Comparison of ENCODE assay signal across 8 cellular contexts in the genomic region with DNA sequence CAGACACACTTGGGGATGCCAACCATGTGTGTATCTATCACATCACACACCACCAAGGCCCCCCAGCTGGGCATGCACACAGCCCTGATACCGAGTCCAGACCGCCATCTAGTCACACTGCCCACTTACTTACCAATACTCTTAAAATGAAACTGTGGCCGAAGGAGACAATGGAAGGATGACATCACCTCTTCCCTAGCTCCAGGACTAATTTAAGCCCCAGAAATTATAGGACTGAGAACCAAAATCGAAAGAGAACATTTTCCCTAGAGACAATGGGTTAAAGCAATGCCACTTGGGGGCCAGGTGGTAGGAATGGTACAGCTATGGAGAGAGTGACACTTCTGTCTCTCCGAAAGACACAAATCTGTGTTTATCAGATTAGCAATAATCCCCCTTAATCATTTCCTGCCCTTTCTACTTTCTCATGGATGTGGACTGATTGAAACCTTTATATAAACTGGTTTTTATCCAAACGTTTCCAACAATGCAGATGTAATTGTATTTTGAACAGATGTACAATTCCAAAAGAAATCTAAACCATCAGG. TPM values are rescaled to one million over a fixed set of nuclear protein-coding genes. Genes with fewer than 3 reads are reported as not detected.
DNase-seq lines count a peak whose midpoint lies in the region; ATAC-seq, FAIRE-seq and TF ChIP-seq lines count a peak whose summit lies in the region.

No MANE protein-coding gene starts in this region.

- intact Hi-C loops in Caco-2 (cut with micrococcal nuclease; ENCODE audit: unreplicated experiment): loop anchor here (2.0 kb wide), 1 partner anchor 16 kb away; no protein-coding TSS in a partner anchor
- intact Hi-C loops in K562 (cut with micrococcal nuclease): no loop called here

- H3K4me1 ChIP-seq in Caco-2 (0 out of 2 replicates have a peak, but pooled peaks cover 10% of the 10 kb centered on the region), Loucy (ENCODE audit: insufficient read depth, low read length, poor library complexity, severe bottlenecking) (peaks cover 15% of the 10 kb centered on the region), K562 (replicated peaks in 1 of 2; ENCODE audit: control insufficient read depth in 2 of 2, insufficient read depth in 2 of 2, low read length in 2 of 2) (peaks cover 5 to 10% of the 10 kb centered on the region in 2 experiments; a peak in 4 of 5 replicates), neuronal stem cell (ENCODE audit: control insufficient read depth in 2 of 2, insufficient read depth in 1 of 2, low read depth in 1 of 2, low read length in 2 of 2) (peaks cover 0 to 3% of the 10 kb centered on the region in 2 donors)

- CTCF ChIA-PET in Caco-2 (lab: Charles Lee) (interaction anchor here (1.0 kb wide), 1 partner anchor 17 kb away, joined by 4 read pairs; no protein-coding TSS in a partner anchor), K562 (lab: Yijun Ruan, JAX; ENCODE audit: low intra/inter-chr PET ratio) (no interaction called here)

- H3F3A ChIP-seq in Loucy (ENCODE audit: low read depth): no peaks in the 10 kb centered on the region

- no peak overlapping the region for H3K4ac ChIP-seq in neuronal stem cell (ENCODE audit: low read length)

- peak overlapping the region; percentile 97 for H4K8ac ChIP-seq in neuronal stem cell (ENCODE audit: low read depth, low read length)

- H3K9ac ChIP-seq in Loucy (ENCODE audit: low read depth, low read length, poor library complexity, severe bottlenecking) (no peak overlapping the region), K562 (ENCODE audit: insufficient read depth in 1 of 2, low read depth in 2 of 2, low read length in 2 of 2) (no peak overlapping the region), neuronal stem cell (ENCODE audit: low read depth, low read length, poor library complexity) (no peak overlapping the region)

- H3K36me3 Mint-ChIP-seq in Caco-2 (ENCODE audit: insufficient read depth, unreplicated experiment): peaks cover 5% of the 10 kb centered on the region

- H2AFZ ChIP-seq in Loucy (ENCODE audit: low read length) (peak overlapping the region; percentile 90), K562 (ENCODE audit: low read depth, low read length) (peak overlapping the region; percentile 95), neuronal stem cell (ENCODE audit: low read length) (peak overlapping the region; percentile 97)

- H2BK15ac ChIP-seq in neuronal stem cell (ENCODE audit: low read length): no peak overlapping the region

- no peak for TF ChIP-seq CTCF in Caco-2 (IDR thresholded peaks at IDR 0.05; ENCODE audit: insufficient read depth in 1 of 2, low read depth in 1 of 2, low read length in 1 of 2, severe bottlenecking in 1 of 2, unreplicated experiment in 1 of 2)
- no peak for TF ChIP-seq CTCF in Loucy (conservative IDR thresholded peaks at IDR 0.05; ENCODE audit: low read length)
- no peak for TF ChIP-seq CTCF in K562 (IDR thresholded peaks at IDR 0.05 in 2 of 3, conservative IDR thresholded peaks at IDR 0.05 in 1 of 3; ENCODE audit: insufficient read depth in 2 of 3, low read depth in 1 of 3, low read length in 3 of 3)

- H3K79me2 ChIP-seq in Loucy (ENCODE audit: insufficient read depth, low read length) (no peaks in the 10 kb centered on the region), K562 (ENCODE audit: control insufficient read depth, insufficient read depth, low read length) (no peaks in the 10 kb centered on the region)

- peak; percentile 64 for FAIRE-seq in K562 (lab: Jason Lieb, UNC)

- no peaks in the 10 kb centered on the region for H3K27me3 ChIP-seq in Caco-2 (replicated peaks; ENCODE audit: control insufficient read depth, insufficient read depth, low read length)
- H3K27me3 ChIP-seq in Loucy (ENCODE audit: insufficient read depth, low read length, poor library complexity, severe bottlenecking): no peaks in the 10 kb centered on the region
- H3K27me3 ChIP-seq in K562 (ENCODE audit: control insufficient read depth in 2 of 2, insufficient read depth in 2 of 2, low read length in 2 of 2): no peaks in the 10 kb centered on the region
- H3K27me3 ChIP-seq in neuronal stem cell (ENCODE audit: control insufficient read depth in 3 of 3, insufficient read depth in 3 of 3, low read depth in 1 of 3, low read length in 3 of 3): no peaks in the 10 kb centered on the region

- H3K4me2 ChIP-seq in Loucy (ENCODE audit: low read depth, low read length, poor library complexity, severe bottlenecking) (peak overlapping the region; percentile 48), K562 (ENCODE audit: insufficient read depth, low read length) (no peak overlapping the region), neuronal stem cell (ENCODE audit: insufficient read depth, low read length, poor library complexity, severe bottlenecking) (no peak overlapping the region)

- TF ChIP-seq RAD21 in K562 (CRISPR knock-in tag; conservative IDR thresholded peaks at IDR 0.05 in 1 of 2, IDR thresholded peaks at IDR 0.05 in 1 of 2): no peak

- no peak overlapping the region for H2AK5ac ChIP-seq in neuronal stem cell (ENCODE audit: low read depth, low read length)

- TF ChIP-seq EP300 in K562 (IDR thresholded peaks at IDR 0.05; ENCODE audit: low read length): no peak

- DNase-seq in Caco-2 (no peak), K562 (ENCODE audit: extremely low read depth in 1 of 4, low spot score in 3 of 4) (no peak), neuronal stem cell (ENCODE audit: low spot score) (no peak), Ammon's horn (ENCODE audit: low spot score) (no peak), glomerular visceral epithelial cell (ENCODE audit: extremely low spot score) (no peak), HUDEP-2 (lab: John Stamatoyannopoulos, UW; ENCODE audit: unreplicated experiment in 76 of 76) (no peak), NCI-H2081 treated with DMSO at 0.1 percent for 48 hours (lab: John Stamatoyannopoulos, UW) (no peak)

- no peak overlapping the region for H2BK5ac ChIP-seq in neuronal stem cell (ENCODE audit: low read length)

- TF ChIP-seq POLR2A in K562 (conservative IDR thresholded peaks at IDR 0.05): no peak

- peak overlapping the region; percentile 85 for H3K27ac Mint-ChIP-seq in Caco-2 (ENCODE audit: unreplicated experiment)

- H3K79me1 ChIP-seq in neuronal stem cell (ENCODE audit: low read depth, low read length): no peaks in the 10 kb centered on the region

- no peak overlapping the region for H2BK12ac ChIP-seq in neuronal stem cell (ENCODE audit: low read length)

- no peak overlapping the region for H3K14ac ChIP-seq in neuronal stem cell (ENCODE audit: low read length)

- no peaks in the 10 kb centered on the region for H3K9me2 ChIP-seq in Loucy (replicated peaks; ENCODE audit: low read depth, low read length)

- no peaks in the 10 kb centered on the region for H3K9me1 ChIP-seq in K562 (ENCODE audit: control insufficient read depth, insufficient read depth, low read length)

- peak overlapping the region; percentile 83 for H3K4me3 Mint-ChIP-seq in Caco-2 (ENCODE audit: unreplicated experiment)

- no peak overlapping the region for H3K23ac ChIP-seq in neuronal stem cell (ENCODE audit: low read depth, low read length, poor library complexity)

- H2BK120ac ChIP-seq in neuronal stem cell (ENCODE audit: low read depth, low read length): no peak overlapping the region

- H3K9me3 ChIP-seq in Caco-2: no peaks in the 10 kb centered on the region
- no peaks in the 10 kb centered on the region for H3K9me3 ChIP-seq in Loucy (ENCODE audit: insufficient read depth, low read depth, low read length)
- no peaks in the 10 kb centered on the region for H3K9me3 ChIP-seq in K562 (replicated peaks; ENCODE audit: control insufficient read depth, insufficient read depth, low read depth, low read length)
- H3K9me3 ChIP-seq in neuronal stem cell (replicated peaks in 1 of 2; ENCODE audit: control insufficient read depth in 2 of 2, insufficient read depth in 1 of 2, low read depth in 1 of 2, low read length in 2 of 2): no peaks in the 10 kb centered on the region

- H3K9me3 Mint-ChIP-seq in Caco-2 (ENCODE audit: unreplicated experiment): no peaks in the 10 kb centered on the region

- ATAC-seq in K562: no peak

- in situ Hi-C loops in K562 (cut with MboI): no loop called here

- 75% methylated on average over 6 of the region's 6 CpGs for WGBS in K562 (ENCODE audit: insufficient coverage, low coverage, missing lambda C conversion rate)
- no CpG with 5 or more reads among the region's 6 CpGs for whole genome bisulfite sequencing in neuronal stem cell (ENCODE audit: extremely low coverage in 2 of 2, insufficient read length in 2 of 2, insufficient replicate concordance in 1 of 2), 2 donors

- no TSS peak for BruUV-seq in Caco-2 (replicated peaks; lab: Mats Ljungman, UMichigan)
- no TSS peak for BruUV-seq in K562 (replicated peaks; lab: Mats Ljungman, UMichigan)

- no peaks in the 10 kb centered on the region for H4K20me1 ChIP-seq in Loucy (ENCODE audit: insufficient read depth, low read length, poor library complexity, severe bottlenecking)
- no peaks in the 10 kb centered on the region for H4K20me1 ChIP-seq in K562 (replicated peaks; ENCODE audit: control insufficient read depth, insufficient read depth, low read length)

- H3K27me3 Mint-ChIP-seq in Caco-2 (ENCODE audit: insufficient read depth, unreplicated experiment): no peaks in the 10 kb centered on the region

- H3K36me3 ChIP-seq in Caco-2 (ENCODE audit: control insufficient read depth, insufficient read depth, low read length) (no peaks in the 10 kb centered on the region), Loucy (ENCODE audit: insufficient read depth, low read length) (no peaks in the 10 kb centered on the region), K562 (ENCODE audit: control insufficient read depth, insufficient read depth, low read length) (no peaks in the 10 kb centered on the region), neuronal stem cell (replicated peaks in 1 of 2; ENCODE audit: control insufficient read depth in 2 of 2, insufficient read depth in 2 of 2, low read length in 2 of 2) (no peaks in the 10 kb centered on the region)

- H3K18ac ChIP-seq in neuronal stem cell (ENCODE audit: low read length): peak overlapping the region; percentile 86

- peaks cover 7% of the 10 kb centered on the region for H3K4me1 Mint-ChIP-seq in Caco-2 (ENCODE audit: low read depth, unreplicated experiment)

- H3K27ac ChIP-seq in K562 (ENCODE audit: extremely low read depth, low read depth, low read length) (no peak overlapping the region), neuronal stem cell (replicated peaks; ENCODE audit: low read length) (no peak overlapping the region)

- POLR2A ChIA-PET in Caco-2 (lab: Charles Lee): no interaction called here
- POLR2A ChIA-PET in K562 (lab: Yijun Ruan, JAX): interaction anchor here (0.9 kb wide), 1 partner anchor 9 kb away, joined by 3 read pairs; no protein-coding TSS in a partner anchor

- H4K91ac ChIP-seq in neuronal stem cell (ENCODE audit: low read depth, low read length, poor library complexity): peak overlapping the region; percentile 7

- H3K4me3 ChIP-seq in Caco-2 (ENCODE audit: low read depth, low read length) (no peak overlapping the region; the same call in 1 of the 2 replicates), Loucy (ENCODE audit: low read length, poor library complexity, severe bottlenecking) (peak overlapping the region; percentile 92), K562 (no peak overlapping the region), neuronal stem cell (ENCODE audit: low read length in 2 of 2) (peak overlapping the region in 1 of 2 donors; percentile 60)

RNA-seq across cellular contexts. Expression of a gene that starts 0.7 kb away (rescaled TPM):
- total RNA-seq in Caco-2 (2022): 3.5 and 3.6 TPM in 2 replicates
- 0.81 and 1.0 TPM in 2 replicates for total RNA-seq in K562 (2011; cell fraction: chromatin; rRNA removed; ENCODE audit: low replicate concordance)
- total RNA-seq in K562 (2011; cell fraction: nucleolus; rRNA removed): 0.17 and 0.66 TPM in 2 replicates
- total RNA-seq in K562 (2011; cell fraction: nucleoplasm; rRNA removed): 0.29 and 0.69 TPM in 2 replicates
- total RNA-seq in K562 (2014; rRNA removed): 1.7 and 2.9 TPM in 2 replicates
- total RNA-seq in K562 (2014; rRNA removed; fragmentation: Illumina TruSeq; extraction: Trizol): 1.7 and 3.5 TPM in 2 replicates
- 0.98 and 1.1 TPM in 2 replicates for total RNA-seq in K562 (2015; rRNA removed; fragmentation: Illumina TruSeq; extraction: Trizol)
- total RNA-seq in K562 (2021): 1.6 and 2.8 TPM in 2 replicates
- 1.1 and 1.5 TPM in 2 replicates for polyA plus RNA-seq in K562 (2011; rRNA removed)
- polyA plus RNA-seq in K562 (2011; cell fraction: cytosol; rRNA removed): 1.3 and 1.4 TPM in 2 replicates
- 1.1 and 1.3 TPM in 2 replicates for polyA plus RNA-seq in K562 (2011; cell fraction: nucleus; rRNA removed)
- 2.0 and 2.7 TPM in 2 replicates for polyA plus RNA-seq in K562 (2012)
- polyA plus RNA-seq in K562 (2014; fragmentation: Illumina TruSeq; extraction: Trizol): 1.7 and 2.1 TPM in 2 replicates
- under 1 TPM; 0.20 to 0.38 TPM for polyA plus RNA-seq in K562 (2014; fragmentation: Nextera tagmentation; extraction: Ambion mirVana)
- polyA plus RNA-seq in K562 (2014; rRNA removed): 1.6 and 3.2 TPM in 2 replicates
- 0.69 and 1.1 TPM in 2 replicates for polyA minus RNA-seq in K562 (2011; rRNA and poly(A)+ RNA removed)
- polyA minus RNA-seq in K562 (2011; cell fraction: cytosol; rRNA and poly(A)+ RNA removed): 0.86 and 1.8 TPM in 2 replicates
- polyA minus RNA-seq in K562 (2011; cell fraction: nucleus; rRNA and poly(A)+ RNA removed): 0.67 TPM in 2 replicates
- 3.7 TPM for polyA plus RNA-seq in neuronal stem cell (2013, experiment 1 of 2)
- 3.4 TPM for polyA plus RNA-seq in neuronal stem cell (2013, experiment 2 of 2)
